ENCODE assay signal across 3 cellular contexts in the genomic region with DNA sequence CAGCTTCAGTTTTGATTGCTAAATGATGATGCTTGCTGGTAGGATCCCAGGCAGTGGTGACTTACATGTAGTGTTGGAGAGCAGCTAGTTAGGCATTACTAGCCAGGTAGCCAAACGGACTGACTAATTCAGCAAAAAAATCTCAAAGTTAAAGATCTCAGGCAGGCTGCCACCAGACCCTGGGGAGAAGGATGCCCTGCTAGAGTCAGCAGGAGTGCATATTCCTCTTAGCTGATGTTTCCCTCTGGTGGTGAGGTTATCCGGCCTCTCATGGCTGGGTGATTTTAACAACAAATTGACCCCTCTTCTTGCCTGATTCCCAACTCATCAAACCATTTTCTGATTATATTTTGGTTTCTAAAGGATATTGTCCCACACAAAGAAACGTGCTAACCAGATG.
TF ChIP-seq lines count a peak whose summit lies in the region.

No MANE protein-coding gene starts in this region.

TF ChIP-seq in HCT116, 20 proteins besides CTCF, POLR2A, EP300 and RAD21 (continues in another document):
- TF ChIP-seq CBX3 (IDR thresholded peaks at IDR 0.05; ENCODE audit: low read depth) (no peak), FOSL1 (IDR thresholded peaks at IDR 0.05; ENCODE audit: low read depth) (no peak), TCF7L2 (IDR thresholded peaks at IDR 0.05; ENCODE audit: borderline replicate concordance, extremely low read depth, insufficient read depth, insufficient read length) (no peak), ELF1 (IDR thresholded peaks at IDR 0.05; ENCODE audit: borderline replicate concordance, low read depth) (no peak), EGR1 (IDR thresholded peaks at IDR 0.05; ENCODE audit: low read depth) (no peak), EZH2phosphoT487 (IDR thresholded peaks at IDR 0.05; ENCODE audit: borderline replicate concordance) (no peak), YY1 (IDR thresholded peaks at IDR 0.05; ENCODE audit: extremely low read depth, insufficient replicate concordance, low read depth, low read length) (no peak), ZFX (IDR thresholded peaks at IDR 0.05) (no peak), POLR2AphosphoS5 (IDR thresholded peaks at IDR 0.05; ENCODE audit: low read depth, low read length) (no peak), SRF (IDR thresholded peaks at IDR 0.05; ENCODE audit: low read depth) (no peak), JUND (IDR thresholded peaks at IDR 0.05) (no peak)
- TF ChIP-seq, protein P1, sequence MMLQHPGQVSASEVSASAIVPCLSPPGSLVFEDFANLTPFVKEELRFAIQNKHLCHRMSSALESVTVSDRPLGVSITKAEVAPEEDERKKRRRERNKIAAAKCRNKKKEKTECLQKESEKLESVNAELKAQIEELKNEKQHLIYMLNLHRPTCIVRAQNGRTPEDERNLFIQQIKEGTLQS (IDR thresholded peaks at IDR 0.05), result no peak
- TF ChIP-seq, protein P2, sequence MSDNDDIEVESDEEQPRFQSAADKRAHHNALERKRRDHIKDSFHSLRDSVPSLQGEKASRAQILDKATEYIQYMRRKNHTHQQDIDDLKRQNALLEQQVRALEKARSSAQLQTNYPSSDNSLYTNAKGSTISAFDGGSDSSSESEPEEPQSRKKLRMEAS (IDR thresholded peaks at IDR 0.05), result no peak
- TF ChIP-seq, protein P3, sequence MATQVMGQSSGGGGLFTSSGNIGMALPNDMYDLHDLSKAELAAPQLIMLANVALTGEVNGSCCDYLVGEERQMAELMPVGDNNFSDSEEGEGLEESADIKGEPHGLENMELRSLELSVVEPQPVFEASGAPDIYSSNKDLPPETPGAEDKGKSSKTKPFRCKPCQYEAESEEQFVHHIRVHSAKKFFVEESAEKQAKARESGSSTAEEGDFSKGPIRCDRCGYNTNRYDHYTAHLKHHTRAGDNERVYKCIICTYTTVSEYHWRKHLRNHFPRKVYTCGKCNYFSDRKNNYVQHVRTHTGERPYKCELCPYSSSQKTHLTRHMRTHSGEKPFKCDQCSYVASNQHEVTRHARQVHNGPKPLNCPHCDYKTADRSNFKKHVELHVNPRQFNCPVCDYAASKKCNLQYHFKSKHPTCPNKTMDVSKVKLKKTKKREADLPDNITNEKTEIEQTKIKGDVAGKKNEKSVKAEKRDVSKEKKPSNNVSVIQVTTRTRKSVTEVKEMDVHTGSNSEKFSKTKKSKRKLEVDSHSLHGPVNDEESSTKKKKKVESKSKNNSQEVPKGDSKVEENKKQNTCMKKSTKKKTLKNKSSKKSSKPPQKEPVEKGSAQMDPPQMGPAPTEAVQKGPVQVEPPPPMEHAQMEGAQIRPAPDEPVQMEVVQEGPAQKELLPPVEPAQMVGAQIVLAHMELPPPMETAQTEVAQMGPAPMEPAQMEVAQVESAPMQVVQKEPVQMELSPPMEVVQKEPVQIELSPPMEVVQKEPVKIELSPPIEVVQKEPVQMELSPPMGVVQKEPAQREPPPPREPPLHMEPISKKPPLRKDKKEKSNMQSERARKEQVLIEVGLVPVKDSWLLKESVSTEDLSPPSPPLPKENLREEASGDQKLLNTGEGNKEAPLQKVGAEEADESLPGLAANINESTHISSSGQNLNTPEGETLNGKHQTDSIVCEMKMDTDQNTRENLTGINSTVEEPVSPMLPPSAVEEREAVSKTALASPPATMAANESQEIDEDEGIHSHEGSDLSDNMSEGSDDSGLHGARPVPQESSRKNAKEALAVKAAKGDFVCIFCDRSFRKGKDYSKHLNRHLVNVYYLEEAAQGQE (IDR thresholded peaks at IDR 0.05; ENCODE audit: low read depth), result no peak
- TF ChIP-seq, protein P4, sequence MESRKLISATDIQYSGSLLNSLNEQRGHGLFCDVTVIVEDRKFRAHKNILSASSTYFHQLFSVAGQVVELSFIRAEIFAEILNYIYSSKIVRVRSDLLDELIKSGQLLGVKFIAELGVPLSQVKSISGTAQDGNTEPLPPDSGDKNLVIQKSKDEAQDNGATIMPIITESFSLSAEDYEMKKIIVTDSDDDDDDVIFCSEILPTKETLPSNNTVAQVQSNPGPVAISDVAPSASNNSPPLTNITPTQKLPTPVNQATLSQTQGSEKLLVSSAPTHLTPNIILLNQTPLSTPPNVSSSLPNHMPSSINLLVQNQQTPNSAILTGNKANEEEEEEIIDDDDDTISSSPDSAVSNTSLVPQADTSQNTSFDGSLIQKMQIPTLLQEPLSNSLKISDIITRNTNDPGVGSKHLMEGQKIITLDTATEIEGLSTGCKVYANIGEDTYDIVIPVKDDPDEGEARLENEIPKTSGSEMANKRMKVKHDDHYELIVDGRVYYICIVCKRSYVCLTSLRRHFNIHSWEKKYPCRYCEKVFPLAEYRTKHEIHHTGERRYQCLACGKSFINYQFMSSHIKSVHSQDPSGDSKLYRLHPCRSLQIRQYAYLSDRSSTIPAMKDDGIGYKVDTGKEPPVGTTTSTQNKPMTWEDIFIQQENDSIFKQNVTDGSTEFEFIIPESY (IDR thresholded peaks at IDR 0.05; ENCODE audit: extremely low read depth, insufficient replicate concordance, low read length), result no peak

TF ChIP-seq in K562, 482 proteins besides CTCF, POLR2A, EP300 and RAD21:
- no peak for TF ChIP-seq CBX1 (IDR thresholded peaks at IDR 0.05; ENCODE audit: low read depth)
- TF ChIP-seq, protein P5, sequence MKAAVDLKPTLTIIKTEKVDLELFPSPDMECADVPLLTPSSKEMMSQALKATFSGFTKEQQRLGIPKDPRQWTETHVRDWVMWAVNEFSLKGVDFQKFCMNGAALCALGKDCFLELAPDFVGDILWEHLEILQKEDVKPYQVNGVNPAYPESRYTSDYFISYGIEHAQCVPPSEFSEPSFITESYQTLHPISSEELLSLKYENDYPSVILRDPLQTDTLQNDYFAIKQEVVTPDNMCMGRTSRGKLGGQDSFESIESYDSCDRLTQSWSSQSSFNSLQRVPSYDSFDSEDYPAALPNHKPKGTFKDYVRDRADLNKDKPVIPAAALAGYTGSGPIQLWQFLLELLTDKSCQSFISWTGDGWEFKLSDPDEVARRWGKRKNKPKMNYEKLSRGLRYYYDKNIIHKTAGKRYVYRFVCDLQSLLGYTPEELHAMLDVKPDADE (conservative IDR thresholded peaks at IDR 0.05; ENCODE audit: control insufficient read depth, low read depth, low read length), result no peak
- no peak for TF ChIP-seq ZNF780A (CRISPR knock-in tag; IDR thresholded peaks at IDR 0.05)
- TF ChIP-seq ZNF24 (IDR thresholded peaks at IDR 0.05), result no peak
- no peak for TF ChIP-seq JUNB (CRISPR knock-in tag; conservative IDR thresholded peaks at IDR 0.05)
- TF ChIP-seq MED1 (CRISPR knock-in tag; IDR thresholded peaks at IDR 0.05; ENCODE audit: borderline replicate concordance), result no peak
- TF ChIP-seq, protein P6, sequence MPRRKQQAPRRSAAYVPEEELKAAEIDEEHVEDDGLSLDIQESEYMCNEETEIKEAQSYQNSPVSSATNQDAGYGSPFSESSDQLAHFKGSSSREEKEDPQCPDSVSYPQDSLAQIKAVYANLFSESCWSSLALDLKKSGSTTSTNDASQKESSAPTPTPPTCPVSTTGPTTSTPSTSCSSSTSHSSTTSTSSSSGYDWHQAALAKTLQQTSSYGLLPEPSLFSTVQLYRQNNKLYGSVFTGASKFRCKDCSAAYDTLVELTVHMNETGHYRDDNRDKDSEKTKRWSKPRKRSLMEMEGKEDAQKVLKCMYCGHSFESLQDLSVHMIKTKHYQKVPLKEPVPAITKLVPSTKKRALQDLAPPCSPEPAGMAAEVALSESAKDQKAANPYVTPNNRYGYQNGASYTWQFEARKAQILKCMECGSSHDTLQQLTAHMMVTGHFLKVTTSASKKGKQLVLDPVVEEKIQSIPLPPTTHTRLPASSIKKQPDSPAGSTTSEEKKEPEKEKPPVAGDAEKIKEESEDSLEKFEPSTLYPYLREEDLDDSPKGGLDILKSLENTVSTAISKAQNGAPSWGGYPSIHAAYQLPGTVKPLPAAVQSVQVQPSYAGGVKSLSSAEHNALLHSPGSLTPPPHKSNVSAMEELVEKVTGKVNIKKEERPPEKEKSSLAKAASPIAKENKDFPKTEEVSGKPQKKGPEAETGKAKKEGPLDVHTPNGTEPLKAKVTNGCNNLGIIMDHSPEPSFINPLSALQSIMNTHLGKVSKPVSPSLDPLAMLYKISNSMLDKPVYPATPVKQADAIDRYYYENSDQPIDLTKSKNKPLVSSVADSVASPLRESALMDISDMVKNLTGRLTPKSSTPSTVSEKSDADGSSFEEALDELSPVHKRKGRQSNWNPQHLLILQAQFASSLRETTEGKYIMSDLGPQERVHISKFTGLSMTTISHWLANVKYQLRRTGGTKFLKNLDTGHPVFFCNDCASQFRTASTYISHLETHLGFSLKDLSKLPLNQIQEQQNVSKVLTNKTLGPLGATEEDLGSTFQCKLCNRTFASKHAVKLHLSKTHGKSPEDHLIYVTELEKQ (CRISPR knock-in tag; IDR thresholded peaks at IDR 0.05), result no peak
- TF ChIP-seq SRF (CRISPR knock-in tag; IDR thresholded peaks at IDR 0.05), result no peak
- no peak for TF ChIP-seq GTF2E2 (tag; IDR thresholded peaks at IDR 0.05)
- no peak for TF ChIP-seq BCOR (IDR thresholded peaks at IDR 0.05)
- no peak for TF ChIP-seq SMARCB1 (IDR thresholded peaks at IDR 0.05; ENCODE audit: insufficient read length, low read depth)
- no peak for TF ChIP-seq SETDB1 (IDR thresholded peaks at IDR 0.05; ENCODE audit: low read length)
- TF ChIP-seq SNIP1 (IDR thresholded peaks at IDR 0.05; ENCODE audit: low read depth), result no peak
- no peak for TF ChIP-seq RBM15 (IDR thresholded peaks at IDR 0.05; ENCODE audit: insufficient read depth, low read length)

TF ChIP-seq in GM12891, 5 proteins besides CTCF, POLR2A, EP300 and RAD21:
- TF ChIP-seq POU2F2 (IDR thresholded peaks at IDR 0.05; ENCODE audit: low read depth, low read length), result no peak
- TF ChIP-seq TAF1 (IDR thresholded peaks at IDR 0.05; ENCODE audit: low read depth, low read length), result no peak
- TF ChIP-seq PAX5 (IDR thresholded peaks at IDR 0.05; ENCODE audit: insufficient read depth, low read length, severe bottlenecking), result no peak
- no peak for TF ChIP-seq SPI1 (IDR thresholded peaks at IDR 0.05; ENCODE audit: low read depth, low read length)
- no peak for TF ChIP-seq POLR2AphosphoS5 (IDR thresholded peaks at IDR 0.05; ENCODE audit: low read depth, low read length)
